ENCODE assay signal across 8 cellular contexts in genomic region chr14:102774391-102775153, GRCh38. TPM values are rescaled to one million over a fixed set of nuclear protein-coding genes. Genes with fewer than 3 reads are reported as not detected.
DNase-seq lines count a peak whose midpoint lies in the region; ATAC-seq and TF ChIP-seq lines count a peak whose summit lies in the region.

No MANE protein-coding gene starts in this region.

- H3K4me1 Mint-ChIP-seq in activated naive CD8-positive, alpha-beta T cell treated with anti-CD3 and anti-CD28 coated beads, Interleukin-2, amount 50 U/mL, for 24 hours, result peaks cover 44% of the 10 kb centered on the region

- H3K4me1 ChIP-seq in cardiac muscle cell (ENCODE audit: low read depth) (peaks cover 9% of the 10 kb centered on the region), prostate gland (replicated peaks) (no peaks in the 10 kb centered on the region)

- H3K4me3 Mint-ChIP-seq in activated naive CD8-positive, alpha-beta T cell treated with anti-CD3 and anti-CD28 coated beads, Interleukin-2, amount 50 U/mL, for 24 hours, result peak overlapping the region; percentile 2

- ATAC-seq in GM21360 (IDR thresholded peaks at IDR 0.05; ENCODE audit: unreplicated experiment) (peak; percentile 30), SK-N-SH treated with all-trans-retinoic acid at 6 μM for 48 hours (peak; percentile 84), HG02588 (IDR thresholded peaks at IDR 0.05; ENCODE audit: unreplicated experiment) (no peak)
- ATAC-seq in activated naive CD8-positive, alpha-beta T cell treated with anti-CD3 and anti-CD28 coated beads, Interleukin-2, amount 50 U/mL, for 24 hours, result peak; percentile 41

- intact Hi-C loops in prostate gland (cut with DNase I), result loop anchor here (5.0 kb wide), 1 partner anchor 138 kb away; no protein-coding TSS in a partner anchor

- H3K4me3 ChIP-seq in MG63 (no peak overlapping the region), cardiac muscle cell (no peak overlapping the region), prostate gland (no peak overlapping the region)

- H3K36me3 ChIP-seq in MG63, result no peaks in the 10 kb centered on the region; the same call in 1 of the 2 replicates
- H3K36me3 ChIP-seq in cardiac muscle cell, result no peaks in the 10 kb centered on the region
- no peaks in the 10 kb centered on the region for H3K36me3 ChIP-seq in prostate gland

- H3K27me3 ChIP-seq in MG63 (no peaks in the 10 kb centered on the region), cardiac muscle cell (no peaks in the 10 kb centered on the region), prostate gland (replicated peaks; ENCODE audit: insufficient read depth) (no peaks in the 10 kb centered on the region)

- WGBS in prostate gland, result 36% methylated on average over 10 of the region's 10 CpGs

- H3K27ac ChIP-seq in cardiac muscle cell (no peak overlapping the region), prostate gland (no peak overlapping the region)

- DNase-seq in COR-L47 (lab: John Stamatoyannopoulos, UW), result peak; percentile 60
- DNase-seq in MG63, result peak; percentile 24
- peak; percentile 57 for DNase-seq in activated naive CD8-positive, alpha-beta T cell treated with anti-CD3 and anti-CD28 coated beads, Interleukin-2, amount 50 U/mL, for 24 hours
- DNase-seq in cardiac muscle cell (ENCODE audit: low read depth in 1 of 2, low spot score in 1 of 2), result peak; percentile 78 to 83
- peak; percentile 57 for DNase-seq in prostate gland (ENCODE audit: low spot score)

- H3K36me3 Mint-ChIP-seq in activated naive CD8-positive, alpha-beta T cell treated with anti-CD3 and anti-CD28 coated beads, Interleukin-2, amount 50 U/mL, for 24 hours (ENCODE audit: low read depth), result peaks cover 13% of the 10 kb centered on the region

- no peaks in the 10 kb centered on the region for H3K27me3 Mint-ChIP-seq in activated naive CD8-positive, alpha-beta T cell treated with anti-CD3 and anti-CD28 coated beads, Interleukin-2, amount 50 U/mL, for 24 hours

- H3K27ac Mint-ChIP-seq in activated naive CD8-positive, alpha-beta T cell treated with anti-CD3 and anti-CD28 coated beads, Interleukin-2, amount 50 U/mL, for 24 hours, result peak overlapping the region; percentile 76

- H3K9me3 Mint-ChIP-seq in activated naive CD8-positive, alpha-beta T cell treated with anti-CD3 and anti-CD28 coated beads, Interleukin-2, amount 50 U/mL, for 24 hours, result no peaks in the 10 kb centered on the region

- TF ChIP-seq POLR2A in prostate gland (IDR thresholded peaks at IDR 0.05), result no peak

- TF ChIP-seq CTCF in cardiac muscle cell (IDR thresholded peaks at IDR 0.05; ENCODE audit: low read depth, low read length) (peak; percentile 91), prostate gland (IDR thresholded peaks at IDR 0.05) (peak; percentile 33 to 74 (median 70))

- H3K9me3 ChIP-seq in MG63, result no peaks in the 10 kb centered on the region
- no peaks in the 10 kb centered on the region for H3K9me3 ChIP-seq in cardiac muscle cell (ENCODE audit: low read depth)
- H3K9me3 ChIP-seq in prostate gland, result no peaks in the 10 kb centered on the region

TF ChIP-seq in SK-N-SH treated with all-trans-retinoic acid at 6 μM for 48 hours, 23 proteins besides CTCF, POLR2A, EP300 and RAD21:
- TF ChIP-seq PPARA (CRISPR knock-in tag; IDR thresholded peaks at IDR 0.05; ENCODE audit: borderline replicate concordance) (no peak), TCF4 (CRISPR knock-in tag; IDR thresholded peaks at IDR 0.05; ENCODE audit: borderline replicate concordance) (no peak), ESRRG (CRISPR knock-in tag; IDR thresholded peaks at IDR 0.05) (no peak), ISL1 (CRISPR knock-in tag; IDR thresholded peaks at IDR 0.05) (no peak), ZNF565 (CRISPR knock-in tag; conservative IDR thresholded peaks at IDR 0.05; ENCODE audit: low read depth) (no peak), BACH2 (CRISPR knock-in tag; IDR thresholded peaks at IDR 0.05; ENCODE audit: borderline replicate concordance) (no peak), OSR1 (CRISPR knock-in tag; IDR thresholded peaks at IDR 0.05) (no peak), ZNF8 (CRISPR knock-in tag; IDR thresholded peaks at IDR 0.05) (no peak), PATZ1 (CRISPR knock-in tag; IDR thresholded peaks at IDR 0.05; ENCODE audit: borderline replicate concordance) (no peak), ZFP30 (CRISPR knock-in tag; IDR thresholded peaks at IDR 0.05) (no peak), TSHZ2 (CRISPR knock-in tag; IDR thresholded peaks at IDR 0.05) (no peak), ZNF70 (CRISPR knock-in tag; IDR thresholded peaks at IDR 0.05) (no peak)

RNA-seq across cellular contexts. Expression of gene TRAF3, which starts 2.7 kb away (rescaled TPM):
- total RNA-seq in MG63 (2014; rRNA removed; shearing (Covaris generic); ENCODE audit: low replicate concordance), result 10.8 and 12.0 TPM in 2 replicates
- total RNA-seq in cardiac muscle cell (13.4 and 19.7 TPM in 2 replicates), prostate gland (10 to 100 TPM in 1 of 2 donors, 1 to 10 TPM in 1; 8.3 to 22.0 TPM)
- 6.3 and 7.6 TPM in 2 replicates for polyA plus RNA-seq in cardiac muscle cell

Comparison
In these comparisons a context has a peak if more than half of its experiments do, and no peak if none do; other contexts are left out.
1. DNase-seq: peak in every context shown above with its lines; median percentile 80 in cardiac muscle cell; 60 in COR-L47; 57 in activated naive CD8-positive, alpha-beta T cell treated with anti-CD3 and anti-CD28 coated beads, Interleukin-2, amount 50 U/mL, for 24 hours; 57 in prostate gland; 24 in MG63.